Comparison of ENCODE assay signal across 8 cellular contexts in the genomic region with DNA sequence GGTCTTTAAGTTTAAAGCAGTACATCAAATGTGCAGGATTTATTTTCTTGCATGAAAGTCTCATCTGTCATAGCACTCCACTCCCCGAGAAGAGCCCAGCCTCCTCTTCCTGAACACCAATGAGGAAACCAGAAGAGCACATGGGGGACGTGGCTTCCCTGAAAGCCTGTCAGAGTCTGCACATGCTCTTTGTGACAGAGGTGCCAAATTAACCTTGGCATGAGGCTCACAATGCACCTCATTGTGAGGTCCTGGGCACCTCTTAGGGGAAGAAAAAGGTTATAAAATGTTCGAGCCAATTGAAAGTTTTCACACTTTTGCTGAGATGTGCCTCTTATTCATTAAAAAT.
DNase-seq lines count a peak whose midpoint lies in the region; TF ChIP-seq lines count a peak whose summit lies in the region.

No MANE protein-coding gene starts in this region.

- H3K36me3 ChIP-seq in CD4-positive, alpha-beta memory T cell (ENCODE audit: insufficient read depth, low read length): no peaks in the 10 kb centered on the region

- H3K27me3 Mint-ChIP-seq in activated T-cell treated with anti-CD3 and anti-CD28 coated beads, Interleukin-2, amount 50 U/mL, for 24 hours: no peaks in the 10 kb centered on the region
- no peaks in the 10 kb centered on the region for H3K27me3 Mint-ChIP-seq in CD4-positive, alpha-beta memory T cell

- no peak overlapping the region for H3K4me3 ChIP-seq in CD4-positive, alpha-beta memory T cell (ENCODE audit: low read length in 2 of 2)

- peak overlapping the region; percentile 22 for H3K27ac Mint-ChIP-seq in activated T-cell treated with anti-CD3 and anti-CD28 coated beads, Interleukin-2, amount 50 U/mL, for 24 hours
- peak overlapping the region in 2 of 7 donors; percentile 15 to 47 for H3K27ac Mint-ChIP-seq in CD4-positive, alpha-beta memory T cell

- no peaks in the 10 kb centered on the region for H3K9me3 Mint-ChIP-seq in activated T-cell treated with anti-CD3 and anti-CD28 coated beads, Interleukin-2, amount 50 U/mL, for 24 hours
- H3K9me3 Mint-ChIP-seq in CD4-positive, alpha-beta memory T cell: no peaks in the 10 kb centered on the region

- H3K9me3 ChIP-seq in CD4-positive, alpha-beta memory T cell (ENCODE audit: control insufficient read depth in 1 of 2, low read length in 2 of 2): no peaks in the 10 kb centered on the region

- H3K4me1 Mint-ChIP-seq in activated T-cell treated with anti-CD3 and anti-CD28 coated beads, Interleukin-2, amount 50 U/mL, for 24 hours (ENCODE audit: low read depth): peaks cover 38% of the 10 kb centered on the region
- H3K4me1 Mint-ChIP-seq in CD4-positive, alpha-beta memory T cell: peaks cover 15 to 40% (median 25%) of the 10 kb centered on the region in 4 donors

- H3K27ac ChIP-seq in VCaP: peak overlapping the region; percentile 78
- no peak overlapping the region for H3K27ac ChIP-seq in CD4-positive, alpha-beta memory T cell (ENCODE audit: low read depth, low read length)

- intact Hi-C loops in head of caudate nucleus (cut with DNase I): no loop called here
- intact Hi-C loops in CD4-positive, alpha-beta memory T cell (cut with micrococcal nuclease): loop anchor here (5.0 kb wide), 1 partner anchor 134 kb away; no protein-coding TSS in a partner anchor

- POLR2A ChIA-PET in CD4-positive, alpha-beta memory T cell (lab: Charles Lee; ENCODE audit: partially characterized antibody): no interaction called here

- H3K27me3 ChIP-seq in CD4-positive, alpha-beta memory T cell (ENCODE audit: insufficient read depth, low read length): no peaks in the 10 kb centered on the region

- DNase-seq in activated T-cell treated with anti-CD3 and anti-CD28 coated beads, Interleukin-2, amount 50 U/mL, for 24 hours: no peak
- no peak for DNase-seq in activated T-cell treated with anti-CD3 and anti-CD28 coated beads, Interleukin-2, amount 50 U/mL, for 1 hour
- DNase-seq in NCI-H128 (lab: John Stamatoyannopoulos, UW; ENCODE audit: unreplicated experiment) (peak; percentile 1), head of caudate nucleus (peak in 35 of 42 donors; percentile 11 to 73 (median 41)), putamen (ENCODE audit: low spot score) (peak; percentile 41), cortex of kidney (lab: John Stamatoyannopoulos, UW) (no peak)
- DNase-seq in CD4-positive, alpha-beta memory T cell: no peak

- CTCF ChIA-PET in CD4-positive, alpha-beta memory T cell (lab: Charles Lee; ENCODE audit: partially characterized antibody): interaction anchor here (1.6 kb wide), 1 partner anchor 47 kb away, joined by 5 read pairs; no protein-coding TSS in a partner anchor

- H3K36me3 Mint-ChIP-seq in activated T-cell treated with anti-CD3 and anti-CD28 coated beads, Interleukin-2, amount 50 U/mL, for 24 hours (ENCODE audit: low read depth): no peaks in the 10 kb centered on the region
- no peaks in the 10 kb centered on the region for H3K36me3 Mint-ChIP-seq in CD4-positive, alpha-beta memory T cell

- H3K4me1 ChIP-seq in CD4-positive, alpha-beta memory T cell (ENCODE audit: insufficient read depth, low read length): peaks cover 17% of the 10 kb centered on the region

- no peak for TF ChIP-seq CTCF in VCaP (conservative IDR thresholded peaks at IDR 0.05)

- H3K4me3 Mint-ChIP-seq in activated T-cell treated with anti-CD3 and anti-CD28 coated beads, Interleukin-2, amount 50 U/mL, for 24 hours: peak overlapping the region; percentile 17
- peak overlapping the region in 3 of 8 donors; percentile 30 to 42 (median 39) for H3K4me3 Mint-ChIP-seq in CD4-positive, alpha-beta memory T cell

Comparison
In these comparisons a context has a peak if more than half of its experiments do, and no peak if none do; other contexts are left out.
1. DNase-seq: peak in NCI-H128 (single experiment), head of caudate nucleus (35 of 42) and putamen (single experiment); none in activated T-cell treated with anti-CD3 and anti-CD28 coated beads, Interleukin-2, amount 50 U/mL, for 24 hours (single experiment), activated T-cell treated with anti-CD3 and anti-CD28 coated beads, Interleukin-2, amount 50 U/mL, for 1 hour (single experiment), CD4-positive, alpha-beta memory T cell (0 of 5) and cortex of kidney (single experiment).